ENCODE assay signal across 23 cellular contexts in genomic region chr1:185819798-185820197, GRCh38.
"Had no signal": no experiment of that assay in that cellular context is flagged by ENCODE, and none has a peak within 500 bp of the region (broad histone marks: within the 10 kb centered on the region; RNA-seq: fewer than 3 reads in every experiment).

No MANE protein-coding gene starts in this region.

- H3K4me3 Mint-ChIP-seq: effector memory CD8-positive, alpha-beta T cell; naive thymus-derived CD4-positive, alpha-beta T cell; nephron progenitor cell; stimulated activated naive B cell treated with anti-CD40 and anti-IgM and Interleukin-4, amounts not matched to agents 10 μg/mL and 1 μg/mL and 100 μg/mL, for 72 hours; type B pancreatic cell had no signal

- H3K9me3 Mint-ChIP-seq: effector memory CD8-positive, alpha-beta T cell; naive thymus-derived CD4-positive, alpha-beta T cell; nephron progenitor cell; stimulated activated naive B cell treated with anti-CD40 and anti-IgM and Interleukin-4, amounts not matched to agents 10 μg/mL and 1 μg/mL and 100 μg/mL, for 72 hours; type B pancreatic cell had no signal

- ATAC-seq: effector memory CD8-positive, alpha-beta T cell; foreskin keratinocyte; heart left ventricle; naive thymus-derived CD4-positive, alpha-beta T cell; sciatic nerve; stimulated activated naive B cell treated with anti-CD40 and anti-IgM and Interleukin-4, amounts not matched to agents 10 μg/mL and 1 μg/mL and 100 μg/mL, for 72 hours had no signal

- H3K27me3 Mint-ChIP-seq: type B pancreatic cell had no signal

- H3K9me3 ChIP-seq: heart left ventricle, prostate gland, stomach, thoracic aorta had no signal

- FAIRE-seq: islet of Langerhans, urothelium cell line had no signal

- H3K27ac Mint-ChIP-seq: effector memory CD8-positive, alpha-beta T cell; naive thymus-derived CD4-positive, alpha-beta T cell; nephron progenitor cell; stimulated activated naive B cell treated with anti-CD40 and anti-IgM and Interleukin-4, amounts not matched to agents 10 μg/mL and 1 μg/mL and 100 μg/mL, for 72 hours; type B pancreatic cell had no signal

- H3K9ac ChIP-seq: parathyroid adenoma had no signal

- H3K4me1 ChIP-seq: foreskin keratinocyte, parathyroid adenoma, prostate gland, stomach had no signal

- H2AFZ ChIP-seq: parathyroid adenoma had no signal

- H3K27ac ChIP-seq: foreskin keratinocyte, heart left ventricle, parathyroid adenoma, prostate gland, stomach, thoracic aorta had no signal

- H3K79me2 ChIP-seq: parathyroid adenoma had no signal

- DNase-seq: cortex of kidney; effector memory CD8-positive, alpha-beta T cell; erythroblast; foreskin keratinocyte; heart left ventricle; hypothalamus; kidney glomerular epithelial cell; mammary epithelial cell; naive thymus-derived CD4-positive, alpha-beta T cell; nephron progenitor cell; retina; stimulated activated CD4-positive, alpha-beta T cell treated with anti-CD3 and anti-CD28 coated beads, Interleukin-2, amount 100 ng/mL, for 24 hours; stimulated activated CD4-positive, alpha-beta T cell treated with anti-CD3 and anti-CD28 coated beads, Interleukin-4, amount 100 ng/mL, for 4 hours; stimulated activated naive B cell treated with anti-CD40 and anti-IgM and Interleukin-4, amounts not matched to agents 10 μg/mL and 1 μg/mL and 100 μg/mL, for 72 hours; stomach; substantia nigra had no signal

- H3K4me1 Mint-ChIP-seq: naive thymus-derived CD4-positive, alpha-beta T cell; stimulated activated naive B cell treated with anti-CD40 and anti-IgM and Interleukin-4, amounts not matched to agents 10 μg/mL and 1 μg/mL and 100 μg/mL, for 72 hours had no signal

- H3K36me3 ChIP-seq: heart left ventricle, prostate gland, stomach, thoracic aorta had no signal

- H3K4me3 ChIP-seq: heart left ventricle, prostate gland, stomach, thoracic aorta had no signal

- H3K27me3 ChIP-seq: foreskin keratinocyte, heart left ventricle, stomach had no signal
